In the genomic region with DNA sequence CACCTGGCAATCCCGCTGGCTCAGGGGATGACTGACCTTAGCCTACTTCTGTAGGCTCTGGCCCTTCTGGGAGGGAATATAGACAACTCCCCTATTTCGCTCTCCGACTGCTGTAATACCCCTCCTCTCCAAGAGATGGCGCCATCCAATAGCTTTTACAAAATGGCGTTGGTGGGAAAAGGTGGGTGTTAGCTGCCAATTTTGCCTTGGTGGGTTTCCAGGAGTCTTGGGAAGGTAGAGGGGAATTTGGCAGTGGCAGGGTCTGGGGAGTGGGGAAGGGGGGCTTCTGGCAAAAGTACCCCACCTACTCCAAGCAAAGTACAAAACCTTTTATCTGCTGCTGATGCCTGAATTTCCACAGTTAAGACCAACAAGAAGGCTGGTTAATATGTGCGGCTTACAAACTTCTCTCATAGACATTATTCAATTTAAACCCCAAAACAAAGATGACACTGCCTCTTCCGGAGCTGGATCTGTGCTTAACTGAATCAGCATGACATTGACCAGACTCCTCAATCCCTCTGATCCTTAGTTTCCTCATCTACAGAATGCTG, we compare ENCODE assay signal across 9 cellular contexts.
DNase-seq lines count a peak whose midpoint lies in the region; ATAC-seq and TF ChIP-seq lines count a peak whose summit lies in the region.
"Had no signal": no experiment of that assay in that cellular context is flagged by ENCODE, and none has a peak within 500 bp of the region (broad histone marks: within the 10 kb centered on the region; RNA-seq: fewer than 3 reads in every experiment).

No MANE protein-coding gene starts in this region.

- CTCF ChIA-PET in activated CD4-positive, alpha-beta memory T cell treated with anti-CD3 and anti-CD28 coated beads for 36 hours (lab: Charles Lee): interaction anchor here (0.9 to 4.9 kb wide), 14 partner anchors 10 to 307 kb away, joined by 3 to 137 read pairs (median 6); no protein-coding TSS in a partner anchor

- no peaks in the 10 kb centered on the region for H3K79me2 ChIP-seq in Loucy (ENCODE audit: insufficient read depth, low read length)

- DNase-seq in activated T-cell treated with anti-CD3 and anti-CD28 coated beads for 48 hours (ENCODE audit: low read depth) (peak; percentile 36), glutamatergic neuron (peak; percentile 69), gastrocnemius medialis (no peak)
- DNase-seq in activated T-cell treated with anti-CD3 and anti-CD28 coated beads, Interleukin-2, amount 50 U/mL, for 1 hour: no peak
- peak; percentile 53 for DNase-seq in activated CD4-positive, alpha-beta memory T cell treated with anti-CD3 and anti-CD28 coated beads for 36 hours

- H3K4me2 ChIP-seq in Loucy (ENCODE audit: low read depth, low read length, poor library complexity, severe bottlenecking): no peak overlapping the region

- H4K20me1 ChIP-seq in Loucy (ENCODE audit: insufficient read depth, low read length, poor library complexity, severe bottlenecking): no peaks in the 10 kb centered on the region

- no peak overlapping the region for H3K27ac Mint-ChIP-seq in activated CD4-positive, alpha-beta memory T cell treated with anti-CD3 and anti-CD28 coated beads for 36 hours
- no peak overlapping the region for H3K27ac Mint-ChIP-seq in glutamatergic neuron (ENCODE audit: unreplicated experiment)

- H3K9ac ChIP-seq in Loucy (ENCODE audit: low read depth, low read length, poor library complexity, severe bottlenecking): no peak overlapping the region

- in situ Hi-C loops in gastrocnemius medialis (cut with MboI; ENCODE audit: low sequenced_read_pairs in 4 of 4): loop anchor here in 3 of 4 donors (5.0 kb wide), 1 partner anchor 154 kb away; no protein-coding TSS in a partner anchor

- no peaks in the 10 kb centered on the region for H3F3A ChIP-seq in Loucy (ENCODE audit: low read depth)

- no peak overlapping the region for H3K27ac ChIP-seq in gastrocnemius medialis
- H3K27ac ChIP-seq: epithelial cell of prostate had no signal

- H3K9me3 Mint-ChIP-seq in activated CD4-positive, alpha-beta memory T cell treated with anti-CD3 and anti-CD28 coated beads for 36 hours: peaks cover 10% of the 10 kb centered on the region
- peaks cover 3% of the 10 kb centered on the region for H3K9me3 Mint-ChIP-seq in glutamatergic neuron (ENCODE audit: unreplicated experiment)

- H3K27me3 Mint-ChIP-seq in activated CD4-positive, alpha-beta memory T cell treated with anti-CD3 and anti-CD28 coated beads for 36 hours: peaks cover 1% of the 10 kb centered on the region
- peaks cover 6% of the 10 kb centered on the region for H3K27me3 Mint-ChIP-seq in glutamatergic neuron (ENCODE audit: unreplicated experiment)

- H3K36me3 ChIP-seq in Loucy (ENCODE audit: insufficient read depth, low read length) (no peaks in the 10 kb centered on the region), gastrocnemius medialis (no peaks in the 10 kb centered on the region)

- no peaks in the 10 kb centered on the region for H3K36me3 Mint-ChIP-seq in activated CD4-positive, alpha-beta memory T cell treated with anti-CD3 and anti-CD28 coated beads for 36 hours
- peaks cover 13% of the 10 kb centered on the region for H3K36me3 Mint-ChIP-seq in glutamatergic neuron (ENCODE audit: unreplicated experiment)

- no peaks in the 10 kb centered on the region for H3K4me1 Mint-ChIP-seq in activated CD4-positive, alpha-beta memory T cell treated with anti-CD3 and anti-CD28 coated beads for 36 hours (ENCODE audit: low read depth)
- H3K4me1 Mint-ChIP-seq in glutamatergic neuron (ENCODE audit: low read depth, unreplicated experiment): peaks cover 8% of the 10 kb centered on the region

- POLR2A ChIA-PET in activated CD4-positive, alpha-beta memory T cell treated with anti-CD3 and anti-CD28 coated beads for 36 hours (lab: Charles Lee): no interaction called here

- TF ChIP-seq POLR2A in gastrocnemius medialis (IDR thresholded peaks at IDR 0.05): no peak

- no peak overlapping the region for H2AFZ ChIP-seq in Loucy (ENCODE audit: low read length)

- H3K9me3 ChIP-seq in Loucy (ENCODE audit: insufficient read depth, low read depth, low read length) (no peaks in the 10 kb centered on the region), gastrocnemius medialis (no peaks in the 10 kb centered on the region)

- H3K4me1 ChIP-seq in Loucy (ENCODE audit: insufficient read depth, low read length, poor library complexity, severe bottlenecking): no peaks in the 10 kb centered on the region
- no peaks in the 10 kb centered on the region for H3K4me1 ChIP-seq in gastrocnemius medialis

- no peak overlapping the region for H3K4me3 Mint-ChIP-seq in activated CD4-positive, alpha-beta memory T cell treated with anti-CD3 and anti-CD28 coated beads for 36 hours
- no peak overlapping the region for H3K4me3 Mint-ChIP-seq in glutamatergic neuron (ENCODE audit: unreplicated experiment)

- no peaks in the 10 kb centered on the region for H3K9me2 ChIP-seq in Loucy (replicated peaks; ENCODE audit: low read depth, low read length)

- intact Hi-C loops in activated CD4-positive, alpha-beta memory T cell treated with anti-CD3 and anti-CD28 coated beads for 36 hours (cut with micrococcal nuclease): loop anchor here (1.0 kb wide), 1 partner anchor 156 kb away; no protein-coding TSS in a partner anchor
- intact Hi-C loops in gastrocnemius medialis (cut with DNase I; ENCODE audit: low total_unique reads): loop anchor here (1.0 kb wide), 1 partner anchor 154 kb away; no protein-coding TSS in a partner anchor

- H3K4me3 ChIP-seq in Loucy (ENCODE audit: low read length, poor library complexity, severe bottlenecking) (no peak overlapping the region), gastrocnemius medialis (no peak overlapping the region)

- ATAC-seq in gastrocnemius medialis (no peak), GM21528 (IDR thresholded peaks at IDR 0.05; ENCODE audit: low FRiP score, unreplicated experiment) (no peak), HG02588 (IDR thresholded peaks at IDR 0.05; ENCODE audit: unreplicated experiment) (no peak)

- TF ChIP-seq CTCF in Loucy (conservative IDR thresholded peaks at IDR 0.05; ENCODE audit: low read length): peak; percentile 99
- peak; percentile 90 for TF ChIP-seq CTCF in glutamatergic neuron (IDR thresholded peaks at IDR 0.05; ENCODE audit: partially characterized antibody, unreplicated experiment)
- TF ChIP-seq CTCF in gastrocnemius medialis (IDR thresholded peaks at IDR 0.05 in 4 of 5, conservative IDR thresholded peaks at IDR 0.05 in 1 of 5): peak; percentile 55 to 75 (median 69)

- no peaks in the 10 kb centered on the region for H3K27me3 ChIP-seq in Loucy (ENCODE audit: insufficient read depth, low read length, poor library complexity, severe bottlenecking)
- H3K27me3 ChIP-seq in gastrocnemius medialis: no peaks in the 10 kb centered on the region

Comparison
In these comparisons a context has a peak if more than half of its experiments do, and no peak if none do; other contexts are left out.
1. DNase-seq: peak in activated T-cell treated with anti-CD3 and anti-CD28 coated beads for 48 hours (single experiment), activated CD4-positive, alpha-beta memory T cell treated with anti-CD3 and anti-CD28 coated beads for 36 hours (single experiment) and glutamatergic neuron (single experiment); none in activated T-cell treated with anti-CD3 and anti-CD28 coated beads, Interleukin-2, amount 50 U/mL, for 1 hour (single experiment) and gastrocnemius medialis (0 of 2).
2. Peak in every context shown above with its lines, with median percentiles within 50 percentile points of each other: CTCF ChIP-seq.